Comparison of ENCODE assay signal across 15 cellular contexts in genomic region chr2:162524192-162524591, GRCh38.
DNase-seq lines count a peak whose midpoint lies in the region; ATAC-seq lines count a peak whose summit lies in the region.
"Had no signal": no experiment of that assay in that cellular context is flagged by ENCODE, and none has a peak within 500 bp of the region (broad histone marks: within the 10 kb centered on the region; RNA-seq: fewer than 3 reads in every experiment).

No MANE protein-coding gene starts in this region.

- 72 to 73% methylated on average over 3 of the region's 3 CpGs for WGBS in aorta, 2 donors

- intact Hi-C loops in aorta (cut with DNase I), result no loop called here

- no peaks in the 10 kb centered on the region for H3K36me3 ChIP-seq in aorta (ENCODE audit: control insufficient read depth in 1 of 2, insufficient read depth in 2 of 2, low read length in 1 of 2)

- no peak overlapping the region for H3K27ac Mint-ChIP-seq in activated naive CD4-positive, alpha-beta T cell treated with anti-CD3 and anti-CD28 coated beads, Interleukin-2, amount 50 U/mL, for 72 hours
- H3K27ac Mint-ChIP-seq: dendritic cell treated with granulocyte-macrophage colony-stimulating factor and Interleukin-4, amounts not matched to agents 40 ng/mL and 50 ng/mL, for 4 days; mesothelial cell of epicardium had no signal

- H3K9me3 ChIP-seq in aorta (ENCODE audit: control insufficient read depth, low read length), result no peaks in the 10 kb centered on the region

- H3K9me3 Mint-ChIP-seq in activated naive CD4-positive, alpha-beta T cell treated with anti-CD3 and anti-CD28 coated beads, Interleukin-2, amount 50 U/mL, for 72 hours, result peaks cover 0 to 11% of the 10 kb centered on the region in 2 donors

- no peak overlapping the region for H3K27ac ChIP-seq in aorta (ENCODE audit: low read depth in 1 of 2, low read length in 2 of 2)

- ATAC-seq in activated naive CD4-positive, alpha-beta T cell treated with anti-CD3 and anti-CD28 coated beads, Interleukin-2, amount 50 U/mL, for 72 hours, result no peak
- ATAC-seq in aorta (ENCODE audit: low FRiP score), result no peak
- ATAC-seq: Panc1 had no signal

- H3K4me1 ChIP-seq in aorta (ENCODE audit: control insufficient read depth in 1 of 2, insufficient read depth in 2 of 2, low read length in 2 of 2), result no peaks in the 10 kb centered on the region

- no peaks in the 10 kb centered on the region for H3K36me3 Mint-ChIP-seq in activated naive CD4-positive, alpha-beta T cell treated with anti-CD3 and anti-CD28 coated beads, Interleukin-2, amount 50 U/mL, for 72 hours
- H3K36me3 Mint-ChIP-seq: mesothelial cell of epicardium had no signal

- no peaks in the 10 kb centered on the region for H3K27me3 ChIP-seq in aorta (ENCODE audit: control insufficient read depth in 1 of 2, insufficient read depth in 2 of 2, low read length in 1 of 2)

- DNase-seq in SIG-M5 treated with dmso at 0.1 percent for 504 hours (lab: John Stamatoyannopoulos, UW; ENCODE audit: unreplicated experiment), result peak; percentile 7
- DNase-seq in SIG-M5 (lab: John Stamatoyannopoulos, UW), result no peak
- DNase-seq in SHP77 (lab: John Stamatoyannopoulos, UW), result peak; percentile 53 to 62
- DNase-seq in iPS-NIHi7 (ENCODE audit: extremely low spot score), result peak; percentile 41
- no peak for DNase-seq in activated naive CD4-positive, alpha-beta T cell (lab: John Stamatoyannopoulos, UW)
- no peak for DNase-seq in activated naive CD4-positive, alpha-beta T cell treated with anti-CD3 and anti-CD28 coated beads, Interleukin-2, amount 50 U/mL, for 72 hours (ENCODE audit: low spot score in 2 of 2)
- DNase-seq in NCI-H2171 treated with DMSO at 0.1 percent for 48 hours (lab: John Stamatoyannopoulos, UW), result no peak
- DNase-seq in aorta, result no peak
- DNase-seq: ACHN, anterior cingulate cortex, NCI-H345, T-helper 2 cell had no signal

- no peak overlapping the region for H3K4me3 ChIP-seq in aorta (ENCODE audit: low read length in 2 of 2)

Comparison
In these comparisons a context has a peak if more than half of its experiments do, and no peak if none do; other contexts are left out.
1. DNase-seq: peak in SIG-M5 treated with dmso at 0.1 percent for 504 hours (single experiment), SHP77 (2 of 2) and iPS-NIHi7 (single experiment); none in SIG-M5 (single experiment), activated naive CD4-positive, alpha-beta T cell (0 of 4), activated naive CD4-positive, alpha-beta T cell treated with anti-CD3 and anti-CD28 coated beads, Interleukin-2, amount 50 U/mL, for 72 hours (0 of 2), NCI-H2171 treated with DMSO at 0.1 percent for 48 hours (single experiment) and aorta (0 of 2).